18 cellular contexts compared by ENCODE assay signal in the genomic region with DNA sequence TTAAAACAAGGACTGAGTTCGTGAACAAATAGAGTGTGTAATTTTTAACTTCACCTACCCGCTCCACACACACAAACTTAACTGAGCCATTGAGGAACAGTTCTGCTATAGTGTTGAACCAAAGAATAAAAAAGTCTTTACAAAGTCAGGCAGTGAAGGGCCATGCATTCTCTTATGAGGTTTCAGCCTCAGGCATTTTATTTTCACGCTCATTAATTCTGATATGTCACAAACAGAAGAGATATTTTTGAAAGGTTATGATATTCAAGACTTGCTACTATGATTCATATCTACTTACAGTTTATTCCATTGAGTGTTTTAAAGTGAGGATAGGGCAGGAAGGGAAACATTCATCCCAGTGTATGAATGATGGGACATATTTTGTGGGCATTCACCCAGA.
"Had no signal": no experiment of that assay in that cellular context is flagged by ENCODE, and none has a peak within 500 bp of the region (broad histone marks: within the 10 kb centered on the region; RNA-seq: fewer than 3 reads in every experiment).

No MANE protein-coding gene starts in this region.

- H3K27ac Mint-ChIP-seq: memory B cell; natural killer cell treated with Interleukin-12 subunit alpha and Interleukin-12 subunit beta and Interleukin-15 and Interleukin-18, amount 100 ng/mL, for 72 hours; stimulated activated naive B cell treated with anti-CD40 and anti-IgM and Interleukin-4, amounts not matched to agents 10 μg/mL and 1 μg/mL and 100 μg/mL, for 72 hours; stimulated activated naive CD8-positive, alpha-beta T cell treated with anti-CD3 and anti-CD28 coated beads, Interleukin-15, Interleukin-2, amounts not matched to agents 100 ng/mL and 50 ng/mL, for 24 hours; type B pancreatic cell had no signal

- H3K4me1 Mint-ChIP-seq: memory B cell; naive B cell; stimulated activated naive B cell treated with anti-CD40 and anti-IgM and Interleukin-4, amounts not matched to agents 10 μg/mL and 1 μg/mL and 100 μg/mL, for 72 hours had no signal

- H3K27ac ChIP-seq: dorsolateral prefrontal cortex, gastrocnemius medialis, neutrophil, pancreas, right lobe of liver, suprapubic skin had no signal

- H3K4me3 Mint-ChIP-seq: memory B cell; naive B cell; natural killer cell treated with Interleukin-12 subunit alpha and Interleukin-12 subunit beta and Interleukin-15 and Interleukin-18, amount 100 ng/mL, for 72 hours; neural crest cell; stimulated activated naive B cell treated with anti-CD40 and anti-IgM and Interleukin-4, amounts not matched to agents 10 μg/mL and 1 μg/mL and 100 μg/mL, for 72 hours; stimulated activated naive CD8-positive, alpha-beta T cell treated with anti-CD3 and anti-CD28 coated beads, Interleukin-15, Interleukin-2, amounts not matched to agents 100 ng/mL and 50 ng/mL, for 24 hours; type B pancreatic cell had no signal

- H3K4me1 ChIP-seq: gastrocnemius medialis, pancreas, right lobe of liver, suprapubic skin had no signal

- DNase-seq: dorsolateral prefrontal cortex; effector CD4-positive, alpha-beta T cell; gastrocnemius medialis; naive B cell; pancreas; right lobe of liver; small intestine; stimulated activated CD4-positive, alpha-beta T cell treated with anti-CD3 and anti-CD28 coated beads, Interleukin-15, amount 100 ng/mL, for 24 hours; stimulated activated CD4-positive, alpha-beta T cell treated with anti-CD3 and anti-CD28 coated beads, Interleukin-2, amount 100 ng/mL, for 48 hours; stimulated activated naive B cell treated with anti-CD40 and anti-IgM and Interleukin-4, amounts not matched to agents 10 μg/mL and 1 μg/mL and 100 μg/mL, for 72 hours had no signal

- H3K36me3 ChIP-seq: gastrocnemius medialis, neutrophil, pancreas, right lobe of liver, suprapubic skin had no signal

- H3K36me3 Mint-ChIP-seq: memory B cell; naive B cell; natural killer cell treated with Interleukin-12 subunit alpha and Interleukin-12 subunit beta and Interleukin-15 and Interleukin-18, amount 100 ng/mL, for 72 hours; stimulated activated naive B cell treated with anti-CD40 and anti-IgM and Interleukin-4, amounts not matched to agents 10 μg/mL and 1 μg/mL and 100 μg/mL, for 72 hours; type B pancreatic cell had no signal

- H3K9me3 ChIP-seq: gastrocnemius medialis, neutrophil, pancreas, right lobe of liver, suprapubic skin had no signal

- H3K27me3 Mint-ChIP-seq: memory B cell; naive B cell; natural killer cell treated with Interleukin-12 subunit alpha and Interleukin-12 subunit beta and Interleukin-15 and Interleukin-18, amount 100 ng/mL, for 72 hours; stimulated activated naive B cell treated with anti-CD40 and anti-IgM and Interleukin-4, amounts not matched to agents 10 μg/mL and 1 μg/mL and 100 μg/mL, for 72 hours; stimulated activated naive CD8-positive, alpha-beta T cell treated with anti-CD3 and anti-CD28 coated beads, Interleukin-15, Interleukin-2, amounts not matched to agents 100 ng/mL and 50 ng/mL, for 24 hours; type B pancreatic cell had no signal

- H3K9me3 Mint-ChIP-seq: memory B cell; naive B cell; natural killer cell treated with Interleukin-12 subunit alpha and Interleukin-12 subunit beta and Interleukin-15 and Interleukin-18, amount 100 ng/mL, for 72 hours; neural crest cell; stimulated activated naive B cell treated with anti-CD40 and anti-IgM and Interleukin-4, amounts not matched to agents 10 μg/mL and 1 μg/mL and 100 μg/mL, for 72 hours; type B pancreatic cell had no signal

- H3K4me3 ChIP-seq: dorsolateral prefrontal cortex, gastrocnemius medialis, lung, pancreas, right lobe of liver, suprapubic skin had no signal

- H3K27me3 ChIP-seq: dorsolateral prefrontal cortex, gastrocnemius medialis, neutrophil, pancreas, right lobe of liver, suprapubic skin had no signal
